ENCODE assay signal across 16 cellular contexts in genomic region chr2:73059106-73059505, GRCh38. TPM values are rescaled to one million over a fixed set of nuclear protein-coding genes. Genes with fewer than 3 reads are reported as not detected.
DNase-seq lines count a peak whose midpoint lies in the region; ATAC-seq, FAIRE-seq and TF ChIP-seq lines count a peak whose summit lies in the region.
"Had no signal": no experiment of that assay in that cellular context is flagged by ENCODE, and none has a peak within 500 bp of the region (broad histone marks: within the 10 kb centered on the region; RNA-seq: fewer than 3 reads in every experiment).

No MANE protein-coding gene starts in this region.

- H3K79me2 ChIP-seq in H9 (ENCODE audit: insufficient read depth, low read length), result peaks cover 7% of the 10 kb centered on the region; the same call in 1 of the 2 replicates

- 0 out of 2 replicates have a peak, but pooled peaks cover 3% of the 10 kb centered on the region for H3K4me1 ChIP-seq in H9 (ENCODE audit: insufficient read depth, low read length)
- H3K4me1 ChIP-seq: BE2C had no signal

- no peak overlapping the region; the same call in 1 of the 2 replicates for H2BK15ac ChIP-seq in H9 (ENCODE audit: low read depth, low read length)

- DNase-seq in H9 (no peak), dorsolateral prefrontal cortex (peak in 6 of 10 donors; percentile 45 to 76 (median 62)), medulla oblongata (ENCODE audit: extremely low spot score) (peak; percentile 88), GM12892 (ENCODE audit: insufficient read length) (no peak), glomerular visceral epithelial cell (ENCODE audit: extremely low spot score) (no peak)
- DNase-seq: BE2C, DMS 273 treated with DMSO at 0.1 percent for 48 hours, H7, MV-4-11, NCI-H1417 treated with DMSO at 0.1 percent for 48 hours, NCI-H2029, NCI-H524, SHP77 treated with DMSO at 0.1 percent for 48 hours had no signal

- H4K91ac ChIP-seq in H9 (ENCODE audit: insufficient read length, low read depth, low read length), result no peak overlapping the region

- no peak overlapping the region for H2BK20ac ChIP-seq in H9 (ENCODE audit: low read depth, low read length, poor library complexity, severe bottlenecking)

- H3K23ac ChIP-seq in H9 (ENCODE audit: insufficient read length, low read depth, low read length), result no peak overlapping the region

- WGBS in H9 (ENCODE audit: extremely low coverage, insufficient read length, low lambda C conversion rate), result no CpG with 5 or more reads among the region's 6 CpGs

- peaks cover 12% of the 10 kb centered on the region for H3K9me3 ChIP-seq in H9 (ENCODE audit: control insufficient read depth, low read depth, low read length)
- H3K9me3 ChIP-seq: BE2C had no signal

- H4K5ac ChIP-seq in H9 (ENCODE audit: insufficient read length, low read depth, low read length), result no peak overlapping the region

- no peak overlapping the region for H3K9ac ChIP-seq in H9 (ENCODE audit: extremely low read depth, insufficient read length, low read length)

- peaks cover 17% of the 10 kb centered on the region for H3K79me1 ChIP-seq in H9 (ENCODE audit: insufficient read depth, low read depth, low read length, poor library complexity, severe bottlenecking)

- no peak overlapping the region for H3T11ph ChIP-seq in H9 (ENCODE audit: low read length)

- no peak overlapping the region for H2BK5ac ChIP-seq in H9 (ENCODE audit: insufficient read length, low read length)

- TF ChIP-seq CTCF in H9 (conservative IDR thresholded peaks at IDR 0.05) (no peak), dorsolateral prefrontal cortex (IDR thresholded peaks at IDR 0.05 in 54 of 56, conservative IDR thresholded peaks at IDR 0.05 in 2 of 56; ENCODE audit: low read depth in 1 of 56, partially characterized antibody in 56 of 56) (no peak)

- peaks cover 18 to 21% of the 10 kb centered on the region in 2 experiments for H3K4me1 Mint-ChIP-seq in H9
- H3K4me1 Mint-ChIP-seq: IgD-negative memory B cell had no signal

- H3K14ac ChIP-seq in H9 (ENCODE audit: insufficient read depth, low read length), result peak overlapping the region; percentile 40; the same call in 1 of the 2 replicates

- H4K20me1 ChIP-seq in H9 (ENCODE audit: control insufficient read depth, insufficient read depth, insufficient read length), result no peaks in the 10 kb centered on the region

- H3K4me2 ChIP-seq in H9 (ENCODE audit: insufficient read depth, insufficient read length, low read length), result no peak overlapping the region

- H3K4me3 ChIP-seq in dorsolateral prefrontal cortex, result peak overlapping the region in 26 of 59 donors; percentile 6 to 57 (median 36)

- peaks cover 27 to 44% (median 27%) of the 10 kb centered on the region in 3 experiments for H3K36me3 Mint-ChIP-seq in H9 (ENCODE audit: insufficient read depth in 1 of 3, low read depth in 3 of 3)

- H2BK12ac ChIP-seq in H9 (ENCODE audit: insufficient read length, low read depth, low read length), result no peak overlapping the region

- intact Hi-C loops in dorsolateral prefrontal cortex (cut with DNase I), result no loop called here

- no peak overlapping the region for H3K18ac ChIP-seq in H9 (ENCODE audit: insufficient read length, low read depth, low read length)

- no peaks in the 10 kb centered on the region for H3K23me2 ChIP-seq in H9 (ENCODE audit: insufficient read length, low read depth, low read length, poor library complexity, severe bottlenecking)

- peaks cover 12% of the 10 kb centered on the region in 2 experiments; a peak in 4 of 5 replicates for H3K9me3 Mint-ChIP-seq in H9
- H3K9me3 Mint-ChIP-seq: IgD-negative memory B cell had no signal

- H3K27ac Mint-ChIP-seq in H9, result peak overlapping the region in 2 of 3 experiments; percentile 6 to 39; a peak in 1 of 7 replicates
- H3K27ac Mint-ChIP-seq: IgD-negative memory B cell had no signal

- H3K4me3 Mint-ChIP-seq in H9, result no peak overlapping the region
- H3K4me3 Mint-ChIP-seq: IgD-negative memory B cell had no signal

- ATAC-seq in HG02588 (IDR thresholded peaks at IDR 0.05; ENCODE audit: unreplicated experiment), result no peak

- no peak overlapping the region for H2BK120ac ChIP-seq in H9 (ENCODE audit: low read depth, low read length, poor library complexity, severe bottlenecking)

- H3K27me3 Mint-ChIP-seq in H9 (ENCODE audit: low read depth), result no peaks in the 10 kb centered on the region
- H3K27me3 Mint-ChIP-seq: IgD-negative memory B cell had no signal

- H3K27me3 ChIP-seq in H9 (ENCODE audit: insufficient read depth, low read length) (no peaks in the 10 kb centered on the region), dorsolateral prefrontal cortex (no peaks in the 10 kb centered on the region)
- H3K27me3 ChIP-seq: BE2C had no signal

- H3K4ac ChIP-seq in H9 (ENCODE audit: low read depth, low read length), result no peak overlapping the region; the same call in 1 of the 2 replicates

- H4K8ac ChIP-seq in H9 (replicated peaks; ENCODE audit: insufficient read length, low read depth, low read length), result no peak overlapping the region

- FAIRE-seq in GM12892 (lab: Jason Lieb, UNC), result no peak

- no peak overlapping the region for H3K56ac ChIP-seq in H9 (ENCODE audit: insufficient read length, low read depth, low read length)

- TF ChIP-seq POLR2A in GM12892 (IDR thresholded peaks at IDR 0.05; ENCODE audit: low read depth, low read length), result no peak

- no peak overlapping the region for H2AFZ ChIP-seq in H9 (ENCODE audit: low read length)

- H2AK5ac ChIP-seq in H9 (ENCODE audit: insufficient read length, low read length), result no peak overlapping the region

- H3K27ac ChIP-seq in H9 (ENCODE audit: insufficient read length, low read depth, low read length) (no peak overlapping the region), dorsolateral prefrontal cortex (peak overlapping the region in 36 of 59 donors; percentile 9 to 80 (median 54)), temporal lobe (ENCODE audit: low read depth, low read length) (peak overlapping the region; percentile 33)

RNA-seq across cellular contexts. Expression of gene SFXN5, which starts 12.4 kb away (rescaled TPM):
- total RNA-seq in H9 (2021), result 28.9 and 30.9 TPM in 2 replicates
- total RNA-seq in dorsolateral prefrontal cortex, result 100 to 1,000 TPM in 119 of 120 experiments, 10 to 100 TPM in 1; 82.7 to 370 (median 148) TPM
- 20.7 TPM for total RNA-seq in temporal lobe
- polyA plus RNA-seq in GM12892 (2012; ENCODE audit: missing spikeins), result 2.7 TPM

RNA-seq across cellular contexts. Expression of gene RAB11FIP5, which starts 53.6 kb away (rescaled TPM):
- 6.4 and 7.1 TPM in 2 replicates for total RNA-seq in H9 (2021)
- 10 to 100 TPM; 28.8 to 98.3 (median 66.8) TPM for total RNA-seq in dorsolateral prefrontal cortex
- total RNA-seq in temporal lobe, result 6.1 TPM
- 0.53 TPM for polyA plus RNA-seq in GM12892 (2012; ENCODE audit: missing spikeins)

Comparison
In these comparisons a context has a peak if more than half of its experiments do, and no peak if none do; other contexts are left out.
1. DNase-seq: peak in dorsolateral prefrontal cortex (6 of 10) and medulla oblongata (single experiment); none in H9 (single experiment), GM12892 (single experiment) and glomerular visceral epithelial cell (single experiment).